ENCODE assay signal across 24 cellular contexts in the genomic region with DNA sequence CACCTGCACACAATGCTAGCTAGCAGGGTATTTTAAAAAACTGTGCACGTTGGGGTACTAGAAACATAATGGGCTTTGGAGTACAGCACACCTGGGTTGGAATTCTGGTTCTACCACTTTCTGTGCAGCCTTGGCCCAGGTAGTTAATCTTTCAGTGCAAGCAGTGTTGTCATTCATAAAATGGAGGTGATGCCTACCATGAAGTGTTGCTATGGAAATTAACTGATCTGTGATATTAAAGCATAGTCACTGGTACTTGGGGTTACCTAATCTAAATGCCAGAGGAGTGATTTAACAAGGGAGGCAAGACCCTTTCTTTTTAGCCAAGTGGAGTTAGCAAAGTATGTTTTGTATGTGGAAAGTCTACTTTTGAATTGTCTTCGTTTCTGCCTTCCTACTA. TPM values are rescaled to one million over a fixed set of nuclear protein-coding genes. Genes with fewer than 3 reads are reported as not detected.
DNase-seq lines count a peak whose midpoint lies in the region; ATAC-seq and TF ChIP-seq lines count a peak whose summit lies in the region.
"Had no signal": no experiment of that assay in that cellular context is flagged by ENCODE, and none has a peak within 500 bp of the region (broad histone marks: within the 10 kb centered on the region; RNA-seq: fewer than 3 reads in every experiment).

No MANE protein-coding gene starts in this region.

- H3F3A ChIP-seq in PC-9 (ENCODE audit: insufficient read depth, low read depth) = peaks cover 19% of the 10 kb centered on the region; the same call in 1 of the 2 replicates

- H3K27ac ChIP-seq in PC-9 = peak overlapping the region; percentile 17; the same call in 1 of the 2 replicates
- H3K27ac ChIP-seq in left lung = no peak overlapping the region
- H3K27ac ChIP-seq in stomach = peak overlapping the region in 4 of 5 donors; percentile 40 to 98 (median 52)
- H3K27ac ChIP-seq: adrenal gland had no signal

- no peaks in the 10 kb centered on the region for H3K36me3 Mint-ChIP-seq in activated naive CD4-positive, alpha-beta T cell treated with anti-CD3 and anti-CD28 coated beads, Interleukin-2, amount 10 ng/mL, durations not matched to agents 7 days and 5 days
- H3K36me3 Mint-ChIP-seq: activated CD4-positive, alpha-beta memory T cell treated with anti-CD3 and anti-CD28 coated beads for 36 hours had no signal

- TF ChIP-seq CTCF in PC-9 (conservative IDR thresholded peaks at IDR 0.05) (no peak), left lung (IDR thresholded peaks at IDR 0.05) (no peak), stomach (IDR thresholded peaks at IDR 0.05) (no peak)

- H3K36me3 ChIP-seq in PC-9 (ENCODE audit: low read depth) (peaks cover 63% of the 10 kb centered on the region), left lung (peaks cover 0 to 42% of the 10 kb centered on the region in 2 donors), stomach (peaks cover 43 to 85% (median 66%) of the 10 kb centered on the region in 4 donors)

- H3K4me2 ChIP-seq in PC-9 = peak overlapping the region; percentile 14; the same call in 1 of the 2 replicates

- H3K79me2 ChIP-seq in PC-9 (ENCODE audit: low read depth) = peaks cover 75% of the 10 kb centered on the region

- DNase-seq in DMS53 (lab: John Stamatoyannopoulos, UW) (peak; percentile 47), DMS53 treated with DMSO at 0.1 percent for 48 hours (lab: John Stamatoyannopoulos, UW; ENCODE audit: unreplicated experiment) (no peak), PC-9 (peak; percentile 40 to 81), left lung (no peak), stomach (no peak), NCI-H446 treated with DMSO at 0.1 percent for 48 hours (lab: John Stamatoyannopoulos, UW) (no peak)
- DNase-seq in activated naive CD4-positive, alpha-beta T cell treated with anti-CD3 and anti-CD28 coated beads, Interleukin-2, amount 10 ng/mL, durations not matched to agents 7 days and 5 days = no peak
- DNase-seq: 8988T; activated B cell treated with CpG ODN at 0.5 μM for 24 hours; activated CD4-positive, alpha-beta memory T cell treated with anti-CD3 and anti-CD28 coated beads for 36 hours; activated gamma-delta T cell treated with Interleukin-2 at 50 U/mL for 16 hours; activated T-cell treated with anti-CD3 and anti-CD28 coated beads for 4 hours; adrenal gland; COR-L47; midbrain; NCI-H1436; NCI-H2171; small intestine; stimulated activated CD4-positive, alpha-beta T cell treated with anti-CD3 and anti-CD28 coated beads, Interleukin-2, amount 100 ng/mL, for 48 hours; stimulated activated naive CD8-positive, alpha-beta T cell treated with anti-CD3 and anti-CD28 coated beads, Interleukin-15, Interleukin-2, amounts not matched to agents 100 U/mL and 50 U/mL, for 24 hours; transverse colon had no signal

- H3K9me2 ChIP-seq in PC-9 (ENCODE audit: insufficient read depth) = no peaks in the 10 kb centered on the region

- H3K27me3 ChIP-seq in PC-9 (ENCODE audit: insufficient read depth, low read depth) (no peaks in the 10 kb centered on the region), left lung (no peaks in the 10 kb centered on the region), stomach (no peaks in the 10 kb centered on the region)
- H3K27me3 ChIP-seq: adrenal gland, transverse colon had no signal

- ATAC-seq in left lung (peak; percentile 62), HG03097 (IDR thresholded peaks at IDR 0.05; ENCODE audit: low FRiP score, unreplicated experiment) (no peak)
- ATAC-seq: Panc1; stimulated activated naive CD8-positive, alpha-beta T cell treated with anti-CD3 and anti-CD28 coated beads, Interleukin-15, Interleukin-2, amounts not matched to agents 100 U/mL and 50 U/mL, for 24 hours had no signal

- WGBS in stomach, 5 donors = 29 to 45% (median 36%) methylated on average over 2 of the region's 2 CpGs

- H2AFZ ChIP-seq in PC-9 = no peak overlapping the region

- H3K9me3 ChIP-seq in PC-9 (ENCODE audit: insufficient read depth, low read depth) (no peaks in the 10 kb centered on the region), left lung (no peaks in the 10 kb centered on the region), stomach (no peaks in the 10 kb centered on the region)
- H3K9me3 ChIP-seq: adrenal gland, transverse colon had no signal

- no peak overlapping the region for H3K27ac Mint-ChIP-seq in activated naive CD4-positive, alpha-beta T cell treated with anti-CD3 and anti-CD28 coated beads, Interleukin-2, amount 10 ng/mL, durations not matched to agents 7 days and 5 days
- H3K27ac Mint-ChIP-seq: activated B cell treated with CpG ODN at 0.5 μM for 24 hours; activated CD4-positive, alpha-beta memory T cell treated with anti-CD3 and anti-CD28 coated beads for 36 hours had no signal

- POLR2A ChIA-PET in PC-9 (lab: Charles Lee; ENCODE audit: unreplicated experiment) = no interaction called here

- H3K4me1 ChIP-seq in PC-9 (replicated peaks; ENCODE audit: insufficient read depth) (peaks cover 14% of the 10 kb centered on the region), left lung (peaks cover 0 to 5% of the 10 kb centered on the region in 2 donors), stomach (peaks cover 10 to 95% (median 43%) of the 10 kb centered on the region in 4 donors)

- intact Hi-C loops in PC-9 (cut with micrococcal nuclease; ENCODE audit: unreplicated experiment) (no loop called here), left lung (cut with DNase I) (no loop called here), stomach (cut with DNase I; ENCODE audit: low total_unique reads) (no loop called here)

- H4K20me1 ChIP-seq in PC-9 (ENCODE audit: insufficient read depth) = 0 out of 2 replicates have a peak, but pooled peaks cover 8% of the 10 kb centered on the region

- H3K9me3 Mint-ChIP-seq in activated naive CD4-positive, alpha-beta T cell treated with anti-CD3 and anti-CD28 coated beads, Interleukin-2, amount 10 ng/mL, durations not matched to agents 7 days and 5 days = no peaks in the 10 kb centered on the region
- H3K9me3 Mint-ChIP-seq: activated B cell treated with CpG ODN at 0.5 μM for 24 hours; activated CD4-positive, alpha-beta memory T cell treated with anti-CD3 and anti-CD28 coated beads for 36 hours; neural crest cell had no signal

- H3K4me1 Mint-ChIP-seq in activated naive CD4-positive, alpha-beta T cell treated with anti-CD3 and anti-CD28 coated beads, Interleukin-2, amount 10 ng/mL, durations not matched to agents 7 days and 5 days = no peaks in the 10 kb centered on the region
- H3K4me1 Mint-ChIP-seq: neural crest cell had no signal

- TF ChIP-seq POLR2A in stomach (IDR thresholded peaks at IDR 0.05) = no peak

- no peak overlapping the region for H3K4me3 Mint-ChIP-seq in activated naive CD4-positive, alpha-beta T cell treated with anti-CD3 and anti-CD28 coated beads, Interleukin-2, amount 10 ng/mL, durations not matched to agents 7 days and 5 days
- H3K4me3 Mint-ChIP-seq: activated B cell treated with CpG ODN at 0.5 μM for 24 hours; activated CD4-positive, alpha-beta memory T cell treated with anti-CD3 and anti-CD28 coated beads for 36 hours; neural crest cell had no signal

- no TSS peak for BruUV-seq in PC-9 (replicated peaks; lab: Mats Ljungman, UMichigan)

- no peak overlapping the region for H3K4me3 ChIP-seq in PC-9
- H3K4me3 ChIP-seq in left lung = no peak overlapping the region
- no peak overlapping the region for H3K4me3 ChIP-seq in stomach
- H3K4me3 ChIP-seq: adrenal gland, transverse colon had no signal

- TF ChIP-seq EP300 in stomach (IDR thresholded peaks at IDR 0.05) = no peak

- CTCF ChIA-PET in PC-9 (lab: Charles Lee) = no interaction called here
- CTCF ChIA-PET in activated naive CD4-positive, alpha-beta T cell treated with anti-CD3 and anti-CD28 coated beads, Interleukin-2, amount 10 ng/mL, durations not matched to agents 7 days and 5 days (lab: Charles Lee) = interaction anchor here (1.5 kb wide), 1 partner anchor 10 kb away, joined by 3 read pairs; no protein-coding TSS in a partner anchor

- peaks cover 3% of the 10 kb centered on the region for H3K27me3 Mint-ChIP-seq in activated naive CD4-positive, alpha-beta T cell treated with anti-CD3 and anti-CD28 coated beads, Interleukin-2, amount 10 ng/mL, durations not matched to agents 7 days and 5 days
- H3K27me3 Mint-ChIP-seq: activated B cell treated with CpG ODN at 0.5 μM for 24 hours; activated CD4-positive, alpha-beta memory T cell treated with anti-CD3 and anti-CD28 coated beads for 36 hours had no signal

RNA-seq across cellular contexts. Expression of a gene that starts 18.0 kb away (rescaled TPM):
- 110 and 113 TPM in 2 replicates for total RNA-seq in PC-9 (2021)
- total RNA-seq in left lung = 100 to 1,000 TPM; 288 to 295 TPM
- total RNA-seq in stomach = 100 to 1,000 TPM; 106 to 507 (median 272) TPM
- 100 to 1,000 TPM in 2 of 3 donors, 10 to 100 TPM in 1; 59.9 to 176 (median 109) TPM for polyA plus RNA-seq in stomach

Comparison
In these comparisons a context has a peak if more than half of its experiments do, and no peak if none do; other contexts are left out.
1. DNase-seq: peak in DMS53 (single experiment) and PC-9 (2 of 2); none in DMS53 treated with DMSO at 0.1 percent for 48 hours (single experiment), left lung (0 of 2), stomach (single experiment), activated naive CD4-positive, alpha-beta T cell treated with anti-CD3 and anti-CD28 coated beads, Interleukin-2, amount 10 ng/mL, durations not matched to agents 7 days and 5 days (single experiment) and NCI-H446 treated with DMSO at 0.1 percent for 48 hours (single experiment).
2. H3K27ac ChIP-seq: peak in PC-9 (single experiment) and stomach (4 of 5); none in left lung (0 of 2).